ENCODE assay signal across 21 cellular contexts in genomic region chr13:27432612-27433210, GRCh38. TPM values are rescaled to one million over a fixed set of nuclear protein-coding genes. Genes with fewer than 3 reads are reported as not detected.
DNase-seq lines count a peak whose midpoint lies in the region; ATAC-seq and TF ChIP-seq lines count a peak whose summit lies in the region.
"Had no signal": no experiment of that assay in that cellular context is flagged by ENCODE, and none has a peak within 500 bp of the region (broad histone marks: within the 10 kb centered on the region; RNA-seq: fewer than 3 reads in every experiment).

No MANE protein-coding gene starts in this region.

- peak; percentile 79 for ATAC-seq in CD4-positive, alpha-beta T cell (ENCODE audit: poor library complexity)
- peak; percentile 95 for ATAC-seq in effector memory CD8-positive, alpha-beta T cell (replicated peaks)
- ATAC-seq in GM21529 (IDR thresholded peaks at IDR 0.05; ENCODE audit: unreplicated experiment), result no peak

- POLR2A ChIA-PET in activated CD4-positive, alpha-beta T cell treated with anti-CD3 and anti-CD28 coated beads, Interleukin-2, amount 10 ng/mL, durations not matched to agents 7 days and 5 days (lab: Charles Lee), result interaction anchor here (0.7 to 0.8 kb wide), 2 partner anchors 18 to 47 kb away, joined by 3 read pairs; no protein-coding TSS in a partner anchor
- POLR2A ChIA-PET in CD4-positive, alpha-beta T cell (lab: Charles Lee), result interaction anchor here (1.4 to 2.0 kb wide), 2 partner anchors 14 to 17 kb away, joined by 5 to 15 read pairs; partner anchors contain the start of gene MTIF3
- POLR2A ChIA-PET in activated CD4-positive, alpha-beta memory T cell treated with anti-CD3 and anti-CD28 coated beads, Interleukin-2, amount 10 ng/mL, durations not matched to agents 7 days and 5 days (lab: Charles Lee), result interaction anchor here (0.6 to 1.8 kb wide), 6 partner anchors 12 to 189 kb away, joined by 3 to 9 read pairs (median 3); partner anchors contain the start of gene POLR1D

- TF ChIP-seq CTCF in CD4-positive, alpha-beta T cell (IDR thresholded peaks at IDR 0.05), result no peak

- H3K27ac Mint-ChIP-seq in activated CD4-positive, alpha-beta T cell treated with anti-CD3 and anti-CD28 coated beads, Interleukin-2, amount 10 ng/mL, durations not matched to agents 7 days and 5 days, result peak overlapping the region; percentile 23
- H3K27ac Mint-ChIP-seq in CD4-positive, alpha-beta T cell, result peak overlapping the region; percentile 88
- peak overlapping the region; percentile 77 for H3K27ac Mint-ChIP-seq in activated CD4-positive, alpha-beta memory T cell treated with anti-CD3 and anti-CD28 coated beads, Interleukin-2, amount 10 ng/mL, durations not matched to agents 7 days and 5 days
- peak overlapping the region; percentile 85 to 88 for H3K27ac Mint-ChIP-seq in effector memory CD8-positive, alpha-beta T cell

- H3K27me3 ChIP-seq in CD4-positive, alpha-beta T cell (ENCODE audit: control insufficient read depth, insufficient read depth, low read length), result no peaks in the 10 kb centered on the region
- H3K27me3 ChIP-seq: dorsolateral prefrontal cortex, upper lobe of left lung had no signal

- peaks cover 52% of the 10 kb centered on the region for H3K4me1 Mint-ChIP-seq in activated CD4-positive, alpha-beta T cell treated with anti-CD3 and anti-CD28 coated beads, Interleukin-2, amount 10 ng/mL, durations not matched to agents 7 days and 5 days
- peaks cover 47% of the 10 kb centered on the region for H3K4me1 Mint-ChIP-seq in CD4-positive, alpha-beta T cell (ENCODE audit: low read depth)
- H3K4me1 Mint-ChIP-seq in activated CD4-positive, alpha-beta memory T cell treated with anti-CD3 and anti-CD28 coated beads, Interleukin-2, amount 10 ng/mL, durations not matched to agents 7 days and 5 days, result peaks cover 55% of the 10 kb centered on the region
- peaks cover 31 to 39% of the 10 kb centered on the region in 2 donors for H3K4me1 Mint-ChIP-seq in effector memory CD8-positive, alpha-beta T cell (ENCODE audit: low read depth in 2 of 2)

- H3K9me3 Mint-ChIP-seq in activated CD4-positive, alpha-beta T cell treated with anti-CD3 and anti-CD28 coated beads, Interleukin-2, amount 10 ng/mL, durations not matched to agents 7 days and 5 days, result no peaks in the 10 kb centered on the region
- H3K9me3 Mint-ChIP-seq in CD4-positive, alpha-beta T cell, result no peaks in the 10 kb centered on the region
- no peaks in the 10 kb centered on the region for H3K9me3 Mint-ChIP-seq in activated CD4-positive, alpha-beta memory T cell treated with anti-CD3 and anti-CD28 coated beads, Interleukin-2, amount 10 ng/mL, durations not matched to agents 7 days and 5 days
- no peaks in the 10 kb centered on the region for H3K9me3 Mint-ChIP-seq in effector memory CD8-positive, alpha-beta T cell

- intact Hi-C loops in CD4-positive, alpha-beta T cell (cut with DNase I, micrococcal nuclease), result no loop called here

- H3K9me3 ChIP-seq in CD4-positive, alpha-beta T cell (ENCODE audit: control insufficient read depth, low read length), result no peaks in the 10 kb centered on the region
- H3K9me3 ChIP-seq: prostate gland, upper lobe of left lung had no signal

- H3K27me3 Mint-ChIP-seq in activated CD4-positive, alpha-beta T cell treated with anti-CD3 and anti-CD28 coated beads, Interleukin-2, amount 10 ng/mL, durations not matched to agents 7 days and 5 days, result no peaks in the 10 kb centered on the region
- no peaks in the 10 kb centered on the region for H3K27me3 Mint-ChIP-seq in CD4-positive, alpha-beta T cell
- no peaks in the 10 kb centered on the region for H3K27me3 Mint-ChIP-seq in activated CD4-positive, alpha-beta memory T cell treated with anti-CD3 and anti-CD28 coated beads, Interleukin-2, amount 10 ng/mL, durations not matched to agents 7 days and 5 days
- no peaks in the 10 kb centered on the region for H3K27me3 Mint-ChIP-seq in effector memory CD8-positive, alpha-beta T cell

- peaks cover 77% of the 10 kb centered on the region for H3K36me3 Mint-ChIP-seq in activated CD4-positive, alpha-beta T cell treated with anti-CD3 and anti-CD28 coated beads, Interleukin-2, amount 10 ng/mL, durations not matched to agents 7 days and 5 days (ENCODE audit: low read depth)
- peaks cover 97% of the 10 kb centered on the region for H3K36me3 Mint-ChIP-seq in CD4-positive, alpha-beta T cell (ENCODE audit: low read depth)
- H3K36me3 Mint-ChIP-seq in activated CD4-positive, alpha-beta memory T cell treated with anti-CD3 and anti-CD28 coated beads, Interleukin-2, amount 10 ng/mL, durations not matched to agents 7 days and 5 days (ENCODE audit: low read depth), result peaks cover 79% of the 10 kb centered on the region
- H3K36me3 Mint-ChIP-seq in effector memory CD8-positive, alpha-beta T cell (ENCODE audit: insufficient read depth), result peaks cover 99% of the 10 kb centered on the region

- H3K27ac ChIP-seq in CD4-positive, alpha-beta T cell (ENCODE audit: low read depth, low read length), result no peak overlapping the region
- H3K27ac ChIP-seq: epithelial cell of prostate, prostate gland, upper lobe of left lung had no signal

- CTCF ChIA-PET in activated CD4-positive, alpha-beta T cell treated with anti-CD3 and anti-CD28 coated beads, Interleukin-2, amount 10 ng/mL, durations not matched to agents 7 days and 5 days (lab: Charles Lee), result interaction anchor here (0.8 to 1.7 kb wide), 5 partner anchors 9 to 28 kb away, joined by 3 to 7 read pairs (median 3); partner anchors contain the start of gene GTF3A
- CTCF ChIA-PET in CD4-positive, alpha-beta T cell (lab: Charles Lee), result interaction anchor here (0.6 to 1.0 kb wide), 2 partner anchors 12 to 1103 kb away, joined by 3 to 4 read pairs; no protein-coding TSS in a partner anchor
- CTCF ChIA-PET in activated CD4-positive, alpha-beta memory T cell treated with anti-CD3 and anti-CD28 coated beads, Interleukin-2, amount 10 ng/mL, durations not matched to agents 7 days and 5 days (lab: Charles Lee), result interaction anchor here (0.8 to 1.2 kb wide), 2 partner anchors 13 to 15 kb away, joined by 3 to 5 read pairs; no protein-coding TSS in a partner anchor

- no peak for DNase-seq in activated CD4-positive, alpha-beta T cell treated with anti-CD3 and anti-CD28 coated beads, Interleukin-2, amount 10 ng/mL, durations not matched to agents 7 days and 5 days
- no peak for DNase-seq in activated CD4-positive, alpha-beta T cell treated with anti-CD3 and anti-CD28 coated beads for 4 hours
- DNase-seq in CD4-positive, alpha-beta T cell, result peak in 1 of 10 experiments; percentile 11
- no peak for DNase-seq in activated CD4-positive, alpha-beta memory T cell treated with anti-CD3 and anti-CD28 coated beads, Interleukin-2, amount 10 ng/mL, durations not matched to agents 7 days and 5 days
- peak; percentile 29 to 43 (median 39) for DNase-seq in effector memory CD8-positive, alpha-beta T cell
- no peak for DNase-seq in DMS114 treated with DMSO at 0.1 percent for 48 hours (lab: John Stamatoyannopoulos, UW; ENCODE audit: unreplicated experiment)
- no peak for DNase-seq in iPS-NIHi11 (ENCODE audit: low spot score)
- DNase-seq: AML-193, cerebellar nuclear complex, COR-L47, DMS79, dorsolateral prefrontal cortex, MV-4-11, NCI-H2171, NCI-H524, SIG-M5, SW 1271, upper lobe of left lung had no signal

- no peak overlapping the region for H3K4me3 Mint-ChIP-seq in activated CD4-positive, alpha-beta T cell treated with anti-CD3 and anti-CD28 coated beads, Interleukin-2, amount 10 ng/mL, durations not matched to agents 7 days and 5 days
- H3K4me3 Mint-ChIP-seq in CD4-positive, alpha-beta T cell, result peak overlapping the region; percentile 35
- peak overlapping the region; percentile 15 for H3K4me3 Mint-ChIP-seq in activated CD4-positive, alpha-beta memory T cell treated with anti-CD3 and anti-CD28 coated beads, Interleukin-2, amount 10 ng/mL, durations not matched to agents 7 days and 5 days
- H3K4me3 Mint-ChIP-seq in effector memory CD8-positive, alpha-beta T cell, result peak overlapping the region; percentile 35 to 54

RNA-seq across cellular contexts. Expression of gene GTF3A, which starts 8.3 kb away (rescaled TPM):
- total RNA-seq in activated CD4-positive, alpha-beta T cell treated with anti-CD3 and anti-CD28 coated beads, Interleukin-2, amount 10 ng/mL, durations not matched to agents 7 days and 5 days, result 100 to 1,000 TPM; 173 to 189 TPM
- 100 to 1,000 TPM; 129 to 132 TPM for total RNA-seq in CD4-positive, alpha-beta T cell
- total RNA-seq in activated CD4-positive, alpha-beta memory T cell treated with anti-CD3 and anti-CD28 coated beads, Interleukin-2, amount 10 ng/mL, durations not matched to agents 7 days and 5 days, result 100 to 1,000 TPM; 187 to 189 TPM

RNA-seq across cellular contexts. Expression of gene MTIF3, which starts 17.7 kb away (rescaled TPM):
- total RNA-seq in activated CD4-positive, alpha-beta T cell treated with anti-CD3 and anti-CD28 coated beads, Interleukin-2, amount 10 ng/mL, durations not matched to agents 7 days and 5 days, result 10 to 100 TPM; 45.7 to 67.6 TPM
- total RNA-seq in CD4-positive, alpha-beta T cell, result 10 to 100 TPM; 13.6 to 14.5 TPM
- 10 to 100 TPM; 61.6 to 61.8 TPM for total RNA-seq in activated CD4-positive, alpha-beta memory T cell treated with anti-CD3 and anti-CD28 coated beads, Interleukin-2, amount 10 ng/mL, durations not matched to agents 7 days and 5 days

Comparison
In these comparisons a context has a peak if more than half of its experiments do, and no peak if none do; other contexts are left out.
1. DNase-seq: peak in effector memory CD8-positive, alpha-beta T cell (3 of 3); none in activated CD4-positive, alpha-beta T cell treated with anti-CD3 and anti-CD28 coated beads, Interleukin-2, amount 10 ng/mL, durations not matched to agents 7 days and 5 days (single experiment), activated CD4-positive, alpha-beta T cell treated with anti-CD3 and anti-CD28 coated beads for 4 hours (0 of 2), activated CD4-positive, alpha-beta memory T cell treated with anti-CD3 and anti-CD28 coated beads, Interleukin-2, amount 10 ng/mL, durations not matched to agents 7 days and 5 days (single experiment), DMS114 treated with DMSO at 0.1 percent for 48 hours (single experiment) and iPS-NIHi11 (single experiment).
2. H3K27ac Mint-ChIP-seq: peak in every context shown above with its lines; median percentile 88 in CD4-positive, alpha-beta T cell; 86 in effector memory CD8-positive, alpha-beta T cell; 77 in activated CD4-positive, alpha-beta memory T cell treated with anti-CD3 and anti-CD28 coated beads, Interleukin-2, amount 10 ng/mL, durations not matched to agents 7 days and 5 days; 23 in activated CD4-positive, alpha-beta T cell treated with anti-CD3 and anti-CD28 coated beads, Interleukin-2, amount 10 ng/mL, durations not matched to agents 7 days and 5 days.